In the genomic region with DNA sequence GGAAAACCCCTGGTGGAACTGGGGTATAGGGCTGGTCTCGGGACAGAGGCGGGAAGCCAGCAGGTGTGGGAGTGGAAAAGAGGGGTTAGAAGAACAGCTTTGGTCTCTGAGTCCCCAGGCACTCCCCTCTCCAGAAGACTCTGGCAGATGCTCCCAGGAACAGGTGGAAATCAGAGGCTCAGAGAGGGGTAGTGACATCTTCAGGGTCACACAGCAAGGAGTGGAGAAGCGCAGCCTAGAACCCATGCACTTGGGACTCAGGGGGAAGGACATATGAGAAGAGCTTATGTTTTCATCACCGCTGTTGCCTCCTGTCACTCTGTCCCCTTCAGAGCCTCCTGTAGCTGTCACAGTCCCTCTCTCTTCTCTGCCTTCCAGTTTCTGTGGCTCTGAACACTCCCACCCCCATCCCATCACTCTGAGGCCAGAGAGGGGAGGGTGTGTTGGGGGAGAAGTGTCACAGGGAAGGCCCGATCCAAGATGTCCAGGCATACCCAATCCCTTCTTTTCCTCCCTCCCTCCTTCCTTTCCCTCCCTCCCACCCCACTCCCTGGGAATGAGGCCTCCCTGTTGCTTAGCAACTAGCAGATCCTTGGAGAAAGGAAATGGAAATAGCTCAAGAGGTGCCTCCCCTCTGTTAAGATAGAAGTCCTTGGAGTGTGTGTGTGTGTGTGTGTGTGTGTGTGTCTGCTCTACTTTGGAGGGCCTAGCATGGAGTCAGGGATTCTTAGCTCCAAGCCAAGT, we compare ENCODE assay signal across 17 cellular contexts. TPM values are rescaled to one million over a fixed set of nuclear protein-coding genes. Genes with fewer than 3 reads are reported as not detected.
DNase-seq lines count a peak whose midpoint lies in the region; ATAC-seq and TF ChIP-seq lines count a peak whose summit lies in the region.
"Had no signal": no experiment of that assay in that cellular context is flagged by ENCODE, and none has a peak within 500 bp of the region (broad histone marks: within the 10 kb centered on the region; RNA-seq: fewer than 3 reads in every experiment).

No MANE protein-coding gene starts in this region.

- no peaks in the 10 kb centered on the region for H3K9me3 Mint-ChIP-seq in Caco-2 (ENCODE audit: unreplicated experiment)
- H3K9me3 Mint-ChIP-seq: activated naive CD4-positive, alpha-beta T cell treated with anti-CD3 and anti-CD28 coated beads for 36 hours had no signal

- no peak for TF ChIP-seq EP300 in sigmoid colon (IDR thresholded peaks at IDR 0.05)

- no peak overlapping the region for H3K4me3 ChIP-seq in Caco-2 (ENCODE audit: low read depth, low read length)
- peak overlapping the region; percentile 55; the same call in 1 of the 2 replicates for H3K4me3 ChIP-seq in HUES64 (ENCODE audit: low read length)
- no peak overlapping the region for H3K4me3 ChIP-seq in sigmoid colon
- H3K4me3 ChIP-seq: BLaER1, gastroesophageal sphincter, mucosa of descending colon, SK-N-MC, suprapubic skin had no signal

- no TSS peak for BruUV-seq in Caco-2 (replicated peaks; lab: Mats Ljungman, UMichigan)

- H3K27ac Mint-ChIP-seq in Caco-2 (ENCODE audit: unreplicated experiment), result no peak overlapping the region
- H3K27ac Mint-ChIP-seq: activated naive CD4-positive, alpha-beta T cell treated with anti-CD3 and anti-CD28 coated beads for 36 hours; progenitor cell of endocrine pancreas had no signal

- intact Hi-C loops in Caco-2 (cut with micrococcal nuclease; ENCODE audit: unreplicated experiment), result no loop called here
- intact Hi-C loops in sigmoid colon (cut with DNase I), result no loop called here

- no peak for TF ChIP-seq POLR2A in sigmoid colon (IDR thresholded peaks at IDR 0.05)

- no peaks in the 10 kb centered on the region for H3K9me3 ChIP-seq in Caco-2
- no peaks in the 10 kb centered on the region for H3K9me3 ChIP-seq in HUES64 (ENCODE audit: insufficient read depth, low read depth, low read length)
- H3K9me3 ChIP-seq in sigmoid colon, result no peaks in the 10 kb centered on the region
- H3K9me3 ChIP-seq: BLaER1, gastroesophageal sphincter, mucosa of descending colon, suprapubic skin had no signal

- WGBS in HUES64, result 93% methylated on average over 4 of the region's 5 CpGs
- WGBS in sigmoid colon, 2 donors, result 76 to 78% methylated on average over 5 of the region's 5 CpGs

- no peaks in the 10 kb centered on the region for H3K36me3 Mint-ChIP-seq in Caco-2 (ENCODE audit: insufficient read depth, unreplicated experiment)

- H3K27ac ChIP-seq in HUES64 (ENCODE audit: low read depth, low read length) (no peak overlapping the region; the same call in 1 of the 2 replicates), caudate nucleus (ENCODE audit: low read depth, low read length) (peak overlapping the region; percentile 6), sigmoid colon (no peak overlapping the region)
- H3K27ac ChIP-seq: BLaER1, gastroesophageal sphincter, SK-N-MC, suprapubic skin had no signal

- no peak for TF ChIP-seq CTCF in Caco-2 (IDR thresholded peaks at IDR 0.05; ENCODE audit: insufficient read depth in 1 of 2, low read depth in 1 of 2, low read length in 1 of 2, severe bottlenecking in 1 of 2, unreplicated experiment in 1 of 2)
- TF ChIP-seq CTCF in sigmoid colon (IDR thresholded peaks at IDR 0.05), result no peak

- POLR2A ChIA-PET in Caco-2 (lab: Charles Lee), result no interaction called here

- ATAC-seq in GM21576 (IDR thresholded peaks at IDR 0.05; ENCODE audit: unreplicated experiment), result no peak
- ATAC-seq in HG02938 (IDR thresholded peaks at IDR 0.05; ENCODE audit: unreplicated experiment), result no peak
- ATAC-seq: gastroesophageal sphincter, mucosa of descending colon had no signal

- H3K4me1 Mint-ChIP-seq in Caco-2 (ENCODE audit: low read depth, unreplicated experiment), result no peaks in the 10 kb centered on the region

- H3K36me3 ChIP-seq in Caco-2 (ENCODE audit: control insufficient read depth, insufficient read depth, low read length) (no peaks in the 10 kb centered on the region), HUES64 (ENCODE audit: insufficient read depth, low read length) (no peaks in the 10 kb centered on the region), sigmoid colon (no peaks in the 10 kb centered on the region)
- H3K36me3 ChIP-seq: BLaER1, gastroesophageal sphincter, suprapubic skin had no signal

- DNase-seq in Caco-2, result no peak
- DNase-seq in caudate nucleus (lab: John Stamatoyannopoulos, UW), result peak in 19 of 61 donors; percentile 5 to 85 (median 27)
- DNase-seq in left kidney (ENCODE audit: low read depth, low spot score), result peak; percentile 58
- DNase-seq in activated effector memory CD4-positive, alpha-beta T cell treated with Interleukin-2 at 50 U/mL for 16 hours, result no peak
- DNase-seq in sigmoid colon, result no peak
- DNase-seq: activated naive CD4-positive, alpha-beta T cell treated with anti-CD3 and anti-CD28 coated beads for 36 hours; DMS79 treated with DMSO at 0.1 percent for 48 hours; kidney glomerular epithelial cell; mucosa of descending colon had no signal

- H3K4me3 Mint-ChIP-seq in Caco-2 (ENCODE audit: unreplicated experiment), result peak overlapping the region; percentile 51

- CTCF ChIA-PET in Caco-2 (lab: Charles Lee), result no interaction called here

- no peak overlapping the region for H3K9ac ChIP-seq in HUES64 (ENCODE audit: low read depth, low read length)
- H3K9ac ChIP-seq: BLaER1 had no signal

- peaks cover 18% of the 10 kb centered on the region for H3K27me3 Mint-ChIP-seq in Caco-2 (ENCODE audit: insufficient read depth, unreplicated experiment)

- H3K4me1 ChIP-seq in Caco-2 (0 out of 2 replicates have a peak, but pooled peaks cover 2% of the 10 kb centered on the region), HUES64 (ENCODE audit: insufficient read depth, low read length) (peaks cover 27% of the 10 kb centered on the region), sigmoid colon (peaks cover 0 to 8% (median 6%) of the 10 kb centered on the region in 4 donors)

- H3K27me3 ChIP-seq in Caco-2 (replicated peaks; ENCODE audit: control insufficient read depth, insufficient read depth, low read length) (no peaks in the 10 kb centered on the region), HUES64 (ENCODE audit: insufficient read depth, low read length) (no peaks in the 10 kb centered on the region), sigmoid colon (peaks cover 10 to 89% (median 53%) of the 10 kb centered on the region in 3 donors)
- H3K27me3 ChIP-seq: BLaER1 had no signal

RNA-seq across cellular contexts. Expression of a gene that starts 32.0 kb away (rescaled TPM):
- total RNA-seq in Caco-2 (2022) (0.86 and 1.7 TPM in 2 replicates), sigmoid colon (10 to 100 TPM in 1 of 4 donors, 1 to 10 TPM in 3; 1.6 to 16.1 (median 6.3) TPM)
- polyA plus RNA-seq in HUES64 (2013, experiment 1 of 2), result 7.2 TPM
- 9.5 TPM for polyA plus RNA-seq in HUES64 (2013, experiment 2 of 2)
- polyA plus RNA-seq in sigmoid colon, result 1 to 10 TPM; 1.4 to 2.2 (median 1.8) TPM
- total RNA-seq: activated naive CD4-positive, alpha-beta T cell treated with anti-CD3 and anti-CD28 coated beads for 36 hours had no signal
